In the genomic region with DNA sequence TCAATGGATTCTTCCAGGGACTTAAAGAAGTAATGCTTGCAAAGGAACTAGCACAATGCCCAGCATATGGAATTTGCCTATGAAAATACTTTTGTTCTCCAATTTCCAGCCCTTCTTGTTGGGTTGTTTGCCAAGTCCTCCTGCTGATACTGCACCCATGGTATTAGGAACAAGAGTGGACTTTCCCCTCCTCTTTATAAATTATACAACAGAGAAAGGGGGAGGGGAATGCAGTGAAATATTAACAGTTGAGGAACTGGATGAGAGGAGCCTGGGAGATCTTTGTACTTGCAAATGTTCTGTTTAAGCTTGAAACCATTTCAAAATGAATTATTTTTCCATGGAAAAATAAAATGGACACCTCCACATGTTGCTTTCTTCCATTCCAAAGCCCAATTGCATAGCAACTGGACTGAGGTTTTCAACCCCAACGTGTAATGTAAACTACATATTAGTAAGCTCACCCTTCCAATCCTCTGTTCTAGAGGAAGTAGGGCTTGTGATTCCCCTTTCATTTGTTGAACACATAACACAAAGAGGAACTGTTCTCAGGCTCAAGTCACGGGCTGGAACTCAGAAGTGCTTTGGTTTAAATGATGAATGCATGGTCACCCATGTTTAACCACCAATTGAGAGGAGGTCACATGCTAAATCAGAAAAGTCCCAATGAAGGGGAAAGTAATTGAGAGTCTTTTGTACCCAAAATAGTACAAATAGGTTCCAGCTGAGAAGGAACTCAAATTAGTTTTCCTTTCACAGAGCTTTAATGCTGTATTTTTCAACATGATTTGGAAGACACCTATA, we compare ENCODE assay signal across 9 cellular contexts.
A peak's percentile ranks its signal among the peaks of the same experiment; 100 is the strongest.
DNase-seq lines count a peak whose midpoint lies in the region; ATAC-seq and TF ChIP-seq lines count a peak whose summit lies in the region.
"Had no signal": no experiment of that assay in that cellular context is flagged by ENCODE, and none has a peak within 500 bp of the region (broad histone marks: within the 10 kb centered on the region; RNA-seq: fewer than 3 reads in every experiment).

No MANE protein-coding gene starts in this region.

- ATAC-seq in GM19372 (IDR thresholded peaks at IDR 0.05; ENCODE audit: low read depth, unreplicated experiment) (peak; percentile 91), HG03159 (IDR thresholded peaks at IDR 0.05; ENCODE audit: unreplicated experiment) (peak; percentile 94), body of pancreas (peak; percentile 50)

- DNase-seq in AML-193 (lab: John Stamatoyannopoulos, UW) (peak; percentile 6 to 13), body of pancreas (peak in 2 of 4 donors; percentile 12 to 46), NCI-H345 treated with DMSO at 0.1 percent for 48 hours (lab: John Stamatoyannopoulos, UW; ENCODE audit: unreplicated experiment) (no peak), NCI-H1417 (lab: John Stamatoyannopoulos, UW) (no peak), NCI-H1694 treated with DMSO at 0.1 percent for 48 hours (lab: John Stamatoyannopoulos, UW) (no peak)
- DNase-seq in stimulated activated CD4-positive, alpha-beta T cell treated with anti-CD3 and anti-CD28 coated beads, Interleukin-15, amount 100 ng/mL, for 24 hours = no peak

- H3K9me3 ChIP-seq in body of pancreas = no peaks in the 10 kb centered on the region
- H3K9me3 ChIP-seq: thoracic aorta had no signal

- no peaks in the 10 kb centered on the region for H3K27me3 ChIP-seq in body of pancreas

- H3K4me3 ChIP-seq in body of pancreas = no peak overlapping the region
- H3K4me3 ChIP-seq: thoracic aorta had no signal

- TF ChIP-seq POLR2A in body of pancreas (IDR thresholded peaks at IDR 0.05) = no peak

- TF ChIP-seq CTCF in body of pancreas (IDR thresholded peaks at IDR 0.05) = no peak

- H3K36me3 ChIP-seq in body of pancreas (replicated peaks in 1 of 2; ENCODE audit: insufficient read depth in 1 of 2, low read depth in 2 of 2) = no peaks in the 10 kb centered on the region
- H3K36me3 ChIP-seq: thoracic aorta had no signal

- intact Hi-C loops in body of pancreas (cut with DNase I) = no loop called here

- peaks cover 7% of the 10 kb centered on the region for H3K4me1 ChIP-seq in body of pancreas

- H3K27ac ChIP-seq in body of pancreas = peak overlapping the region in 1 of 4 donors; percentile 62
- H3K27ac ChIP-seq: thoracic aorta had no signal

- 41 to 52% methylated on average over 2 of the region's 2 CpGs for WGBS in body of pancreas, 2 donors

Comparison
In these comparisons a context has a peak if more than half of its experiments do, and no peak if none do; other contexts are left out.
1. DNase-seq: peak in AML-193 (2 of 2); none in NCI-H345 treated with DMSO at 0.1 percent for 48 hours (single experiment), NCI-H1417 (0 of 3), stimulated activated CD4-positive, alpha-beta T cell treated with anti-CD3 and anti-CD28 coated beads, Interleukin-15, amount 100 ng/mL, for 24 hours (single experiment) and NCI-H1694 treated with DMSO at 0.1 percent for 48 hours (single experiment).
2. Peak in every context shown above with its lines, with median percentiles within 50 percentile points of each other: ATAC-seq.